ENCODE assay signal across 19 cellular contexts in the genomic region with DNA sequence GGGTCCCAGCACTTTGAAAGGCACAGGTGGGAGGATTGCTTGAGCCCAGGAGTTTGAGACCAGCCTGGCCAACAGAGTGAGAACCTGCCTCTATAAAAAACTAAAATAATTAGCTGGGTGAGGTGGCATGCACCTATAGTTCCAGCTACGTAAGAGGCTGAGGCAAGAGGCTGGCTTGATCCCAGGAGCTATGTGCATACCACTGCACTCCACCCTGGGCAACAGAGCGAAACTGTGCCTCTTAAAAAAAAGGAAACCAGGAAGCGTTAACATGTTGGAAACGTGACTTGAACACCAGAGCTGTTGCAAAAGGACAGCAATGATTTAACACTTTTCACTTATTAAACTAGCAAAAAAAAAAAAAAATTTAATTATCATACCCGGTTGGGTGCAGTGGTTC.
"Had no signal": no experiment of that assay in that cellular context is flagged by ENCODE, and none has a peak within 500 bp of the region (broad histone marks: within the 10 kb centered on the region; RNA-seq: fewer than 3 reads in every experiment).

No MANE protein-coding gene starts in this region.

- H3K4me3 ChIP-seq: dorsolateral prefrontal cortex, sigmoid colon, SK-N-MC, testis had no signal

- ATAC-seq: activated CD4-positive, CD25-positive, alpha-beta regulatory T cell treated with anti-CD3 and anti-CD28 coated beads, Interleukin-2, amount 50 U/mL, for 24 hours; activated naive CD8-positive, alpha-beta T cell treated with anti-CD3 and anti-CD28 coated beads, Interleukin-2, amount 50 U/mL, for 24 hours; activated T-cell treated with anti-CD3 and anti-CD28 coated beads, Interleukin-2, amount 50 U/mL, for 4 hours; stimulated activated memory B cell treated with anti-CD40 and anti-IgM and Interleukin-4, amounts not matched to agents 10 μg/mL and 1 μg/mL and 100 μg/mL, for 72 hours had no signal

- H3K4me3 Mint-ChIP-seq: activated naive CD4-positive, alpha-beta T cell treated with anti-CD3 and anti-CD28 coated beads, Interleukin-2, amount 10 ng/mL, durations not matched to agents 7 days and 5 days; activated naive CD8-positive, alpha-beta T cell treated with anti-CD3 and anti-CD28 coated beads, Interleukin-2, amount 50 U/mL, for 24 hours; activated T-cell treated with anti-CD3 and anti-CD28 coated beads, Interleukin-2, amount 50 U/mL, for 4 hours; brain; neural crest cell; stimulated activated memory B cell treated with anti-CD40 and anti-IgM and Interleukin-4, amounts not matched to agents 10 μg/mL and 1 μg/mL and 100 μg/mL, for 72 hours had no signal

- H3K27me3 Mint-ChIP-seq: activated naive CD4-positive, alpha-beta T cell treated with anti-CD3 and anti-CD28 coated beads, Interleukin-2, amount 10 ng/mL, durations not matched to agents 7 days and 5 days; activated naive CD8-positive, alpha-beta T cell treated with anti-CD3 and anti-CD28 coated beads, Interleukin-2, amount 50 U/mL, for 24 hours; brain; stimulated activated memory B cell treated with anti-CD40 and anti-IgM and Interleukin-4, amounts not matched to agents 10 μg/mL and 1 μg/mL and 100 μg/mL, for 72 hours had no signal

- H3K27me3 ChIP-seq: dorsolateral prefrontal cortex, sigmoid colon, testis had no signal

- H3K9me3 Mint-ChIP-seq: activated naive CD4-positive, alpha-beta T cell treated with anti-CD3 and anti-CD28 coated beads, Interleukin-2, amount 10 ng/mL, durations not matched to agents 7 days and 5 days; activated naive CD8-positive, alpha-beta T cell treated with anti-CD3 and anti-CD28 coated beads, Interleukin-2, amount 50 U/mL, for 24 hours; activated T-cell treated with anti-CD3 and anti-CD28 coated beads, Interleukin-2, amount 50 U/mL, for 4 hours; brain; neural crest cell; stimulated activated memory B cell treated with anti-CD40 and anti-IgM and Interleukin-4, amounts not matched to agents 10 μg/mL and 1 μg/mL and 100 μg/mL, for 72 hours had no signal

- H3K9me3 ChIP-seq: sigmoid colon, testis had no signal

- H3K27ac ChIP-seq: dorsolateral prefrontal cortex, epithelial cell of prostate, sigmoid colon, SK-N-MC, testis had no signal

- H3K27ac Mint-ChIP-seq: activated naive CD4-positive, alpha-beta T cell treated with anti-CD3 and anti-CD28 coated beads, Interleukin-2, amount 10 ng/mL, durations not matched to agents 7 days and 5 days; activated naive CD8-positive, alpha-beta T cell treated with anti-CD3 and anti-CD28 coated beads, Interleukin-2, amount 50 U/mL, for 24 hours; brain; stimulated activated memory B cell treated with anti-CD40 and anti-IgM and Interleukin-4, amounts not matched to agents 10 μg/mL and 1 μg/mL and 100 μg/mL, for 72 hours had no signal

- DNase-seq: activated CD4-positive, alpha-beta T cell treated with anti-CD3 and anti-CD28 coated beads, Interleukin-2, amount 50 U/mL, for 1 hour; activated CD8-positive, alpha-beta memory T cell treated with anti-CD3 and anti-CD28 coated beads, Interleukin-2, amount 50 U/mL, for 4 hours; activated effector memory CD4-positive, alpha-beta T cell treated with Interleukin-2 at 50 U/mL for 16 hours; activated naive CD4-positive, alpha-beta T cell treated with anti-CD3 and anti-CD28 coated beads, Interleukin-2, amount 10 ng/mL, durations not matched to agents 7 days and 5 days; activated naive CD8-positive, alpha-beta T cell treated with anti-CD3 and anti-CD28 coated beads, Interleukin-2, amount 50 U/mL, for 24 hours; activated T-cell treated with anti-CD3 and anti-CD28 coated beads, Interleukin-2, amount 50 U/mL, for 4 hours; anterior cingulate cortex; central memory CD4-positive, alpha-beta T cell; dorsolateral prefrontal cortex; mammary epithelial cell; sigmoid colon; stimulated activated CD4-positive, alpha-beta T cell treated with anti-CD3 and anti-CD28 coated beads, Interleukin-4, amount 100 ng/mL, for 4 hours; testis had no signal

- H3K4me1 ChIP-seq: testis had no signal
